Comparison of ENCODE assay signal across 9 cellular contexts in genomic region chr10:80500572-80501380, GRCh38. TPM values are rescaled to one million over a fixed set of nuclear protein-coding genes. Genes with fewer than 3 reads are reported as not detected.
DNase-seq lines count a peak whose midpoint lies in the region; ATAC-seq, FAIRE-seq and TF ChIP-seq lines count a peak whose summit lies in the region.
"Had no signal": no experiment of that assay in that cellular context is flagged by ENCODE, and none has a peak within 500 bp of the region (broad histone marks: within the 10 kb centered on the region; RNA-seq: fewer than 3 reads in every experiment).

No MANE protein-coding gene starts in this region.

- ATAC-seq in central memory CD8-positive, alpha-beta T cell (replicated peaks; ENCODE audit: extremely low read depth, poor library complexity, severe bottlenecking): no peak
- no peak for ATAC-seq in natural killer cell treated with Interleukin-12 subunit alpha and Interleukin-12 subunit beta and Interleukin-15 and Interleukin-18, amount 100 ng/mL, for 72 hours
- ATAC-seq in GM18867 (IDR thresholded peaks at IDR 0.05; ENCODE audit: unreplicated experiment): no peak

- no peak for TF ChIP-seq CTCF in NB4 (IDR thresholded peaks at IDR 0.05; ENCODE audit: low read depth, low read length)

- H3K4me1 Mint-ChIP-seq in central memory CD8-positive, alpha-beta T cell: peaks cover 98% of the 10 kb centered on the region
- H3K4me1 Mint-ChIP-seq in natural killer cell treated with Interleukin-12 subunit alpha and Interleukin-12 subunit beta and Interleukin-15 and Interleukin-18, amount 100 ng/mL, for 72 hours (ENCODE audit: low read depth in 2 of 2): peaks cover 91% of the 10 kb centered on the region in 2 donors

- peaks cover 20% of the 10 kb centered on the region for H3K36me3 Mint-ChIP-seq in central memory CD8-positive, alpha-beta T cell (ENCODE audit: insufficient read depth)
- peaks cover 10% of the 10 kb centered on the region for H3K36me3 Mint-ChIP-seq in natural killer cell treated with Interleukin-12 subunit alpha and Interleukin-12 subunit beta and Interleukin-15 and Interleukin-18, amount 100 ng/mL, for 72 hours

- no peak for FAIRE-seq in urothelium cell line (lab: Jason Lieb, UNC)

- DNase-seq in activated CD8-positive, alpha-beta memory T cell treated with anti-CD3 and anti-CD28 coated beads for 24 hours: peak; percentile 81
- no peak for DNase-seq in activated CD8-positive, alpha-beta memory T cell treated with anti-CD3 and anti-CD28 coated beads, Interleukin-2, amount 50 U/mL, for 4 hours
- DNase-seq in NB4 (ENCODE audit: low read depth) (peak; percentile 93), urothelium cell line (ENCODE audit: low spot score) (no peak), NCI-H524 treated with DMSO at 0.1 percent for 48 hours (lab: John Stamatoyannopoulos, UW) (no peak)
- DNase-seq in central memory CD8-positive, alpha-beta T cell (ENCODE audit: low spot score in 2 of 2): no peak
- no peak for DNase-seq in natural killer cell treated with Interleukin-12 subunit alpha and Interleukin-12 subunit beta and Interleukin-15 and Interleukin-18, amount 100 ng/mL, for 72 hours (ENCODE audit: low spot score)

- H3K9me3 Mint-ChIP-seq in central memory CD8-positive, alpha-beta T cell: peaks cover 7% of the 10 kb centered on the region
- H3K9me3 Mint-ChIP-seq in natural killer cell treated with Interleukin-12 subunit alpha and Interleukin-12 subunit beta and Interleukin-15 and Interleukin-18, amount 100 ng/mL, for 72 hours: no peaks in the 10 kb centered on the region

- peak overlapping the region; percentile 94 for H3K27ac Mint-ChIP-seq in central memory CD8-positive, alpha-beta T cell (ENCODE audit: low read depth)
- peak overlapping the region; percentile 84 to 95 for H3K27ac Mint-ChIP-seq in natural killer cell treated with Interleukin-12 subunit alpha and Interleukin-12 subunit beta and Interleukin-15 and Interleukin-18, amount 100 ng/mL, for 72 hours

- no peaks in the 10 kb centered on the region for H3K27me3 Mint-ChIP-seq in central memory CD8-positive, alpha-beta T cell
- H3K27me3 Mint-ChIP-seq in natural killer cell treated with Interleukin-12 subunit alpha and Interleukin-12 subunit beta and Interleukin-15 and Interleukin-18, amount 100 ng/mL, for 72 hours: no peaks in the 10 kb centered on the region

- no peak overlapping the region for H3K4me3 ChIP-seq in NB4 (ENCODE audit: low read depth, low read length)

- peak overlapping the region; percentile 58 for H3K4me3 Mint-ChIP-seq in central memory CD8-positive, alpha-beta T cell
- H3K4me3 Mint-ChIP-seq in natural killer cell treated with Interleukin-12 subunit alpha and Interleukin-12 subunit beta and Interleukin-15 and Interleukin-18, amount 100 ng/mL, for 72 hours: peak overlapping the region; percentile 57

- TF ChIP-seq POLR2A in NB4 (IDR thresholded peaks at IDR 0.05; ENCODE audit: extremely low read depth, insufficient read length): no peak

RNA-seq across cellular contexts. Expression of gene SH2D4B, which starts 36.9 kb away (rescaled TPM):
- total RNA-seq in natural killer cell treated with Interleukin-12 subunit alpha and Interleukin-12 subunit beta and Interleukin-15 and Interleukin-18, amount 100 ng/mL, for 72 hours: under 1 TPM; 0.25 to 0.40 TPM
- total RNA-seq: pulmonary artery endothelial cell had no signal

RNA-seq across cellular contexts. Expression of gene TSPAN14, which starts 46.7 kb away (rescaled TPM):
- total RNA-seq in natural killer cell treated with Interleukin-12 subunit alpha and Interleukin-12 subunit beta and Interleukin-15 and Interleukin-18, amount 100 ng/mL, for 72 hours: 10 to 100 TPM; 56.5 to 76.6 TPM

Comparison
In these comparisons a context has a peak if more than half of its experiments do, and no peak if none do; other contexts are left out.
1. DNase-seq: peak in activated CD8-positive, alpha-beta memory T cell treated with anti-CD3 and anti-CD28 coated beads for 24 hours (single experiment) and NB4 (single experiment); none in activated CD8-positive, alpha-beta memory T cell treated with anti-CD3 and anti-CD28 coated beads, Interleukin-2, amount 50 U/mL, for 4 hours (single experiment), central memory CD8-positive, alpha-beta T cell (0 of 2), natural killer cell treated with Interleukin-12 subunit alpha and Interleukin-12 subunit beta and Interleukin-15 and Interleukin-18, amount 100 ng/mL, for 72 hours (single experiment), urothelium cell line (single experiment) and NCI-H524 treated with DMSO at 0.1 percent for 48 hours (single experiment).